Comparison of ENCODE assay signal across 25 cellular contexts in the genomic region with DNA sequence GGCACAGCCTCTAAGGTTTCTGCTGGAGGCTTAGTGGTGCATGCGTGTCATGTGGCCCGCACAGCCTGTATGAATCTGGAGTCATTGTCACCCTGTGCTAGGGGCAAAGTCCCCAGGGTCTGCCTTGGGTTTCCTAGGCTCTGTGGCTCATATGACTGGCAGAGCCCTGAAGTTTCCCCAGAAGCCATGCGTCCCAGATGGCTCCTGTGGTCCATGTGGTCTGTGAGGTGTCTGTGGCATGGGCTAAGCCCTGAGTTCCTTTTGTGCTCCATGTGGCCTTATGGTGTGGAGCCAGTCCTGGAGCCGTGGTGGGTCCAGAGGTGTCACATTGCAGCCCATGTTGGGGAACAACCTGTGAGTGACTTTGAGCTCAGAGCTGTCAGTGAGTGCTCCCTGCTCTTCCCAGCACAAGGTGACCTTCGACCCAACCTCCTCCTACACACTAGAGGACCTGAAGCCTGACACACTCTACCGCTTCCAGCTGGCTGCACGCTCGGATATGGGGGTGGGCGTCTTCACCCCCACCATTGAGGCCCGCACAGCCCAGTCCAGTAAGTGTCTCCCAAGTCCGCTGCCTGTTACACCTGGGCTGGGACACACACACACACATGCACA.
"Had no signal": no experiment of that assay in that cellular context is flagged by ENCODE, and none has a peak within 500 bp of the region (broad histone marks: within the 10 kb centered on the region; RNA-seq: fewer than 3 reads in every experiment).

No MANE protein-coding gene starts in this region.

- DNase-seq: activated CD4-positive, alpha-beta T cell treated with anti-CD3 and anti-CD28 coated beads, Interleukin-2, amount 10 ng/mL, durations not matched to agents 24 days and 14 days; activated CD4-positive, alpha-beta T cell treated with anti-CD3 and anti-CD28 coated beads, Interleukin-2, amount 50 U/mL, for 4 hours; activated CD8-positive, alpha-beta T cell treated with anti-CD3 and anti-CD28 coated beads for 36 hours; activated effector memory CD4-positive, alpha-beta T cell treated with anti-CD3 and anti-CD28 coated beads, Interleukin-2, amount 50 U/mL, for 16 hours; activated naive CD4-positive, alpha-beta T cell; activated naive CD4-positive, alpha-beta T cell treated with anti-CD3 and anti-CD28 coated beads, Interleukin-2, amount 50 U/mL, for 16 hours; activated naive CD8-positive, alpha-beta T cell treated with anti-CD3 and anti-CD28 coated beads, Interleukin-2, amount 10 ng/mL, durations not matched to agents 7 days and 5 days; activated T-cell treated with anti-CD3 and anti-CD28 coated beads, Interleukin-2, amount 50 U/mL, for 1 hour; activated T-cell treated with anti-CD3 and anti-CD28 coated beads, Interleukin-2, amount 50 U/mL, for 72 hours; amygdala; MM.1S; MV-4-11; NCI-H1092; NCI-H187 treated with DMSO at 0.1 percent for 48 hours; NCI-H2081; NCI-H226; NCI-H446 treated with DMSO at 0.1 percent for 48 hours; NCI-H524; SIG-M5; SW 1271; T1000 had no signal

- H3K4me3 ChIP-seq: ascending aorta had no signal

- ATAC-seq: activated CD8-positive, alpha-beta T cell treated with anti-CD3 and anti-CD28 coated beads for 36 hours; activated T-cell treated with anti-CD3 and anti-CD28 coated beads, Interleukin-2, amount 50 U/mL, for 72 hours; activated T-helper 17 cell treated with anti-CD3 and anti-CD28 coated beads, Interleukin-2, amount 50 U/mL, for 72 hours; Panc1 had no signal

- H3K9me3 ChIP-seq: ascending aorta had no signal

- H3K4me1 ChIP-seq: ascending aorta had no signal

- H3K27ac ChIP-seq: ascending aorta, KMS-11 had no signal

- H3K27me3 ChIP-seq: ascending aorta had no signal
